8 cellular contexts compared by ENCODE assay signal in genomic region chr19:21851596-21852345, GRCh38. TPM values are rescaled to one million over a fixed set of nuclear protein-coding genes. Genes with fewer than 3 reads are reported as not detected.
DNase-seq lines count a peak whose midpoint lies in the region; ATAC-seq and TF ChIP-seq lines count a peak whose summit lies in the region.

No MANE protein-coding gene starts in this region.

- peak; percentile 96 for DNase-seq in NCI-H2171 treated with DMSO at 0.1 percent for 48 hours (lab: John Stamatoyannopoulos, UW)
- peak; percentile 95 for DNase-seq in activated CD4-positive, alpha-beta T cell treated with anti-CD3 and anti-CD28 coated beads, Interleukin-2, amount 10 ng/mL, durations not matched to agents 24 days and 14 days
- DNase-seq in colonic mucosa = peak; percentile 96
- DNase-seq in kidney tubule cell (ENCODE audit: low spot score) = peak; percentile 96
- peak; percentile 85 to 87 for DNase-seq in stimulated activated CD4-positive, alpha-beta T cell treated with anti-CD3 and anti-CD28 coated beads, Interleukin-15, amount 100 ng/mL, for 48 hours (ENCODE audit: low read depth in 2 of 2)
- no peak for DNase-seq in NOMO-1 treated with DMSO at 0.1 percent for 48 hours (lab: John Stamatoyannopoulos, UW; ENCODE audit: unreplicated experiment)

- peaks cover 11% of the 10 kb centered on the region for H3K4me1 Mint-ChIP-seq in activated CD4-positive, alpha-beta T cell treated with anti-CD3 and anti-CD28 coated beads, Interleukin-2, amount 10 ng/mL, durations not matched to agents 24 days and 14 days

- H3K9ac ChIP-seq in colonic mucosa (ENCODE audit: low read depth in 2 of 2, low read length in 2 of 2) = peak overlapping the region; percentile 68 to 70

- peaks cover 36% of the 10 kb centered on the region for H3K36me3 Mint-ChIP-seq in activated CD4-positive, alpha-beta T cell treated with anti-CD3 and anti-CD28 coated beads, Interleukin-2, amount 10 ng/mL, durations not matched to agents 24 days and 14 days (ENCODE audit: low read depth)

- no peaks in the 10 kb centered on the region for H3K27me3 Mint-ChIP-seq in activated CD4-positive, alpha-beta T cell treated with anti-CD3 and anti-CD28 coated beads, Interleukin-2, amount 10 ng/mL, durations not matched to agents 24 days and 14 days

- no peaks in the 10 kb centered on the region for H3K27me3 ChIP-seq in colonic mucosa

- no peaks in the 10 kb centered on the region for H3K9me3 ChIP-seq in colonic mucosa

- peak overlapping the region; percentile 78 for H3K27ac ChIP-seq in colonic mucosa

- H3K27ac Mint-ChIP-seq in activated CD4-positive, alpha-beta T cell treated with anti-CD3 and anti-CD28 coated beads, Interleukin-2, amount 10 ng/mL, durations not matched to agents 24 days and 14 days = peak overlapping the region; percentile 93

- no peaks in the 10 kb centered on the region for H3K36me3 ChIP-seq in colonic mucosa

- H3K4me3 ChIP-seq in colonic mucosa = peak overlapping the region; percentile 93

- H3K9me3 Mint-ChIP-seq in activated CD4-positive, alpha-beta T cell treated with anti-CD3 and anti-CD28 coated beads, Interleukin-2, amount 10 ng/mL, durations not matched to agents 24 days and 14 days = peaks cover 31% of the 10 kb centered on the region

- no peaks in the 10 kb centered on the region for H3K4me1 ChIP-seq in colonic mucosa

- H3K4me3 Mint-ChIP-seq in activated CD4-positive, alpha-beta T cell treated with anti-CD3 and anti-CD28 coated beads, Interleukin-2, amount 10 ng/mL, durations not matched to agents 24 days and 14 days = peak overlapping the region; percentile 92

- no peak for TF ChIP-seq CTCF in colonic mucosa (IDR thresholded peaks at IDR 0.05)

- intact Hi-C loops in activated CD4-positive, alpha-beta T cell treated with anti-CD3 and anti-CD28 coated beads, Interleukin-2, amount 10 ng/mL, durations not matched to agents 24 days and 14 days (cut with micrococcal nuclease) = loop anchor here (1.0 to 5.0 kb wide), 3 partner anchors 15 to 344 kb away; partner anchors contain the start of genes ZNF100, ZNF429 and ZNF43
- intact Hi-C loops in colonic mucosa (cut with DNase I) = no loop called here

- peak; percentile 99 for ATAC-seq in GM18502 (IDR thresholded peaks at IDR 0.05; ENCODE audit: poor library complexity, unreplicated experiment)
- peak; percentile 92 for ATAC-seq in HG02970 (IDR thresholded peaks at IDR 0.05; ENCODE audit: low FRiP score, unreplicated experiment)

RNA-seq across cellular contexts. Expression of gene ZNF43, which starts 15.8 kb away (rescaled TPM):
- total RNA-seq in activated CD4-positive, alpha-beta T cell treated with anti-CD3 and anti-CD28 coated beads, Interleukin-2, amount 10 ng/mL, durations not matched to agents 24 days and 14 days = 30.3 and 33.3 TPM in 2 replicates
- total RNA-seq in colonic mucosa = 10 to 100 TPM in 1 of 2 donors, 1 to 10 TPM in 1; 8.7 to 13.8 TPM
